9 cellular contexts compared by ENCODE assay signal in genomic region chr12:89390802-89391673, GRCh38. TPM values are rescaled to one million over a fixed set of nuclear protein-coding genes. Genes with fewer than 3 reads are reported as not detected.
A peak's percentile ranks its signal among the peaks of the same experiment; 100 is the strongest.
DNase-seq lines count a peak whose midpoint lies in the region; ATAC-seq and TF ChIP-seq lines count a peak whose summit lies in the region.
"Had no signal": no experiment of that assay in that cellular context is flagged by ENCODE, and none has a peak within 500 bp of the region (broad histone marks: within the 10 kb centered on the region; RNA-seq: fewer than 3 reads in every experiment).

No MANE protein-coding gene starts in this region.

- ATAC-seq in left lung (peak; percentile 32), GM21360 (IDR thresholded peaks at IDR 0.05; ENCODE audit: unreplicated experiment) (no peak), HG03354 (IDR thresholded peaks at IDR 0.05; ENCODE audit: poor library complexity, severe bottlenecking, unreplicated experiment) (no peak), HG03159 (IDR thresholded peaks at IDR 0.05; ENCODE audit: unreplicated experiment) (no peak)

- intact Hi-C loops in adrenal gland (cut with DNase I) (no loop called here), left lung (cut with DNase I) (no loop called here)

- DNase-seq in HCEC 1CT = peak; percentile 76
- no peak for DNase-seq in adrenal gland
- DNase-seq in left lung = no peak
- no peak for DNase-seq in dedifferentiated amniotic fluid mesenchymal stem cell (ENCODE audit: extremely low spot score)
- DNase-seq: NCI-H1694 treated with DMSO at 0.1 percent for 48 hours had no signal

- TF ChIP-seq CTCF in 22Rv1 (IDR thresholded peaks at IDR 0.05) (no peak), adrenal gland (IDR thresholded peaks at IDR 0.05) (no peak), left lung (IDR thresholded peaks at IDR 0.05) (no peak)

- 53 to 69% (median 58%) methylated on average over 3 of the region's 3 CpGs for WGBS in adrenal gland, 4 donors

- H3K4me1 ChIP-seq in adrenal gland (replicated peaks in 1 of 2) (peaks cover 5 to 25% of the 10 kb centered on the region in 2 donors), left lung (peaks cover 11 to 65% of the 10 kb centered on the region in 2 donors)

- no peak overlapping the region for H3K4me3 ChIP-seq in adrenal gland
- no peak overlapping the region for H3K4me3 ChIP-seq in left lung

- H3K9me3 ChIP-seq in adrenal gland (replicated peaks in 1 of 3) = no peaks in the 10 kb centered on the region
- H3K9me3 ChIP-seq in left lung = no peaks in the 10 kb centered on the region

- H3K27ac ChIP-seq in 22Rv1 = peak overlapping the region; percentile 50; the same call in 1 of the 2 replicates
- peak overlapping the region in 3 of 5 donors; percentile 6 to 82 (median 57) for H3K27ac ChIP-seq in adrenal gland
- H3K27ac ChIP-seq in left lung = peak overlapping the region; percentile 46 to 77

- H3K27me3 ChIP-seq in adrenal gland (no peaks in the 10 kb centered on the region), left lung (no peaks in the 10 kb centered on the region)

- TF ChIP-seq POLR2A in adrenal gland (IDR thresholded peaks at IDR 0.05) = no peak

- H3K36me3 ChIP-seq in adrenal gland (replicated peaks in 1 of 2) (no peaks in the 10 kb centered on the region), left lung (no peaks in the 10 kb centered on the region)

RNA-seq across cellular contexts. Expression of gene DUSP6, which starts 38.7 kb away (rescaled TPM):
- total RNA-seq in adrenal gland (10 to 100 TPM; 12.3 to 81.8 (median 47.7) TPM), left lung (100 to 1,000 TPM; 115 to 147 TPM)
- 10 to 100 TPM; 16.3 to 21.5 (median 21.0) TPM for polyA plus RNA-seq in adrenal gland
